Comparison of ENCODE assay signal across 1 cellular context in genomic region chr5:65191554-65192126, GRCh38.
TF ChIP-seq lines count a peak whose summit lies in the region.

No MANE protein-coding gene starts in this region.

TF ChIP-seq in GM12878, 131 proteins besides CTCF, POLR2A, EP300 and RAD21 (continued from another document):
- no peak for TF ChIP-seq E2F8 (IDR thresholded peaks at IDR 0.05; ENCODE audit: low read depth, partially characterized antibody)
- no peak for TF ChIP-seq ZNF687 (IDR thresholded peaks at IDR 0.05)
- no peak for TF ChIP-seq SMAD1 (IDR thresholded peaks at IDR 0.05; ENCODE audit: low read depth, partially characterized antibody)
- peak; percentile 61 for TF ChIP-seq ZNF384 (IDR thresholded peaks at IDR 0.05; ENCODE audit: borderline replicate concordance, low read depth, low read length)
